ENCODE assay signal across 7 cellular contexts in the genomic region with DNA sequence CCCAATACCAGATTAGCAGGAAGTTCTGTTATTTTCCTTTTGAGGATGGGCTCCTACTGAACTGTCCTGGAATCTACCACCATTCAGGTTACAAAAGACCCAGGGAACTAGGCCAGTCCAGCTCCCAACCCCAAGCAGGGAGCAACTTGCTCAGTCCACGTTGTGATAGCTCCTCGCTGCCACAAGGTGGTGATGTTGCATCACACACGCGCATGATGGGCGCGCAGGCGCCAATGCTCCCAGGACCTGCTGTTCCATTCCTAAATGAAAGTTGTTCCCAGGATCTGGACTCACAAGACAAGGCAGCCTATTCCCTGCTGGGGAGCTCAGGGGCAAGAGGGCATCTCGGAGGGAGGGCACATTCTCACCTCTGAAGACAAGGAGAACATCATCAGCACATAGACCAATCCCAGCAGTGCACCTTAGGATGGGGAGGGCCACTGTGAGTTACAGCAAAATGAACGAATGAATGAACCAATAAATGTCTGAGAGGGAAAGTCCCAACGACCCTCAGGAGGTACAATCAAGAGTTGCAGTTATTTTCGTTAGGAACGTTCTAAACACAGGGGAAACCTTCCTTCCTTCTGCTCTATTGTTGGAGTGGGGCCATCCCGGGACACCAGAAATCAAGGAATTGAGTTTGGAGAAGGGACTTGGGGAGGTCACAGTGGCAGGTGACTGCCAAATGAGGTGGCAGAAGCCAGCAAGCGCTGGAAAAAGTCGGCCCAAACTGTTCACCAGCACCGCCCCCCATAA. TPM values are rescaled to one million over a fixed set of nuclear protein-coding genes. Genes with fewer than 3 reads are reported as not detected.
A peak's percentile ranks its signal among the peaks of the same experiment; 100 is the strongest.
DNase-seq lines count a peak whose midpoint lies in the region; ATAC-seq, FAIRE-seq and TF ChIP-seq lines count a peak whose summit lies in the region.
"Not testable (repeated sequence)": the region's sequence is repeated elsewhere in the genome, so short reads cannot be mapped to it uniquely, and the experiment has no call there.

No MANE protein-coding gene starts in this region.

- H3K27me3 ChIP-seq in Peyer's patch; rectal smooth muscle tissue (ENCODE audit: control insufficient read depth, insufficient read depth, low read length): not testable (repeated sequence)

- not testable (repeated sequence) for H3K9ac ChIP-seq in rectal smooth muscle tissue (ENCODE audit: low read length)

- ATAC-seq in HG03097 (IDR thresholded peaks at IDR 0.05; ENCODE audit: low FRiP score, unreplicated experiment): peak; percentile 49

- not testable (repeated sequence) for TF ChIP-seq POLR2A in GM12891 (IDR thresholded peaks at IDR 0.05; ENCODE audit: low read depth, low read length); Peyer's patch (IDR thresholded peaks at IDR 0.05)

- H3K27ac ChIP-seq in Peyer's patch: peak overlapping the region; percentile 88 to 93 (median 90)
- peak overlapping the region; percentile 83 for H3K27ac ChIP-seq in rectal smooth muscle tissue (ENCODE audit: low read depth, low read length)

- peak; percentile 49 to 82 (median 74) for TF ChIP-seq CTCF in Peyer's patch (IDR thresholded peaks at IDR 0.05)

- peaks cover 0 to 13% (median 9%) of the 10 kb centered on the region in 4 donors for H3K4me1 ChIP-seq in Peyer's patch
- H3K4me1 ChIP-seq in rectal smooth muscle tissue (ENCODE audit: control insufficient read depth, insufficient read depth, low read length): not testable (repeated sequence)

- not testable (repeated sequence) for H3K9me3 ChIP-seq in Peyer's patch

- peak overlapping the region in 3 of 4 donors; percentile 64 to 76 (median 74) for H3K4me3 ChIP-seq in Peyer's patch
- H3K4me3 ChIP-seq in rectal smooth muscle tissue (ENCODE audit: low read length): peak overlapping the region; percentile 87

- DNase-seq in GM12891 (ENCODE audit: insufficient read length, low spot score): not testable (repeated sequence)
- DNase-seq in Peyer's patch (peak in 1 of 3 donors; percentile 16), dermis blood vessel endothelial cell (peak; percentile 27), inferior parietal cortex (ENCODE audit: extremely low spot score) (peak; percentile 39)
- DNase-seq in activated CD8-positive, alpha-beta memory T cell treated with anti-CD3 and anti-CD28 coated beads, Interleukin-2, amount 50 U/mL, for 48 hours: peak; percentile 75

- peak; percentile 100 for FAIRE-seq in GM12891 (lab: Jason Lieb, UNC)

- H3K36me3 ChIP-seq in Peyer's patch; rectal smooth muscle tissue (ENCODE audit: control insufficient read depth, insufficient read depth, low read length): not testable (repeated sequence)

RNA-seq across cellular contexts. Expression of a gene that starts 1.3 kb away (rescaled TPM):
- polyA plus RNA-seq in GM12891 (2012; ENCODE audit: low read depth, missing spikeins): 0.63 TPM
- total RNA-seq in Peyer's patch (10 to 100 TPM; 22.1 to 60.8 (median 29.3) TPM), dermis blood vessel endothelial cell (22.5 and 24.1 TPM in 2 replicates)

RNA-seq across cellular contexts. Expression of a gene that starts 27.1 kb away (rescaled TPM):
- 1.7 TPM for polyA plus RNA-seq in GM12891 (2012; ENCODE audit: low read depth, missing spikeins)
- 100 to 1,000 TPM; 170 to 462 (median 219) TPM for total RNA-seq in Peyer's patch
- total RNA-seq in dermis blood vessel endothelial cell: 127 and 135 TPM in 2 replicates
